In genomic region chr11:67353317-67354313, GRCh38 we compare ENCODE assay signal across 8 cellular contexts. TPM values are rescaled to one million over a fixed set of nuclear protein-coding genes. Genes with fewer than 3 reads are reported as not detected.
DNase-seq lines count a peak whose midpoint lies in the region; ATAC-seq lines count a peak whose summit lies in the region.

Gene POLD4 (minus strand): TSS chr11:67353546. CDS start chr11:67353399, 147 bp downstream.

- H3K36me3 ChIP-seq in HUES48 (ENCODE audit: control insufficient read depth, insufficient read depth, low read length) = no peaks in the 10 kb centered on the region
- H3K36me3 ChIP-seq in NT2/D1 (ENCODE audit: insufficient read depth, insufficient read length, low read length) = no peaks in the 10 kb centered on the region
- H3K36me3 ChIP-seq in endocrine pancreas (ENCODE audit: control insufficient read depth, insufficient read depth, low read length) = no peaks in the 10 kb centered on the region

- DNase-seq in Caki2 (ENCODE audit: low read depth) = peak; percentile 90
- peak; percentile 97 for DNase-seq in NT2/D1 (ENCODE audit: low read depth, low spot score)
- peak; percentile 97 for DNase-seq in activated CD8-positive, alpha-beta memory T cell treated with anti-CD3 and anti-CD28 coated beads, Interleukin-2, amount 10 ng/mL, durations not matched to agents 7 days and 5 days
- peak; percentile 100 for DNase-seq in mesenteric fat pad (ENCODE audit: low spot score)
- peak; percentile 93 for DNase-seq in stimulated activated CD8-positive, alpha-beta memory T cell treated with anti-CD3 and anti-CD28 coated beads, Interleukin-15, amount 100 ng/mL, for 1 hour (ENCODE audit: low read depth)

- H3K4me1 ChIP-seq in HUES48 (ENCODE audit: control insufficient read depth, insufficient read depth, low read length) = peaks cover 17% of the 10 kb centered on the region
- peaks cover 39% of the 10 kb centered on the region for H3K4me1 ChIP-seq in NT2/D1 (ENCODE audit: insufficient read depth, insufficient read length)
- no peaks in the 10 kb centered on the region for H3K4me1 ChIP-seq in endocrine pancreas (ENCODE audit: control insufficient read depth, insufficient read depth, low read length)

- CTCF ChIA-PET in activated CD8-positive, alpha-beta memory T cell treated with anti-CD3 and anti-CD28 coated beads, Interleukin-2, amount 10 ng/mL, durations not matched to agents 7 days and 5 days (lab: Charles Lee) = interaction anchor here (0.8 to 26.6 kb wide), 21 partner anchors 8 to 276 kb away, joined by 3 to 1153 read pairs (median 4); partner anchors contain the start of genes ANKRD13D, CLCF1, NUDT8 and PPP1CA

- H3K9ac ChIP-seq in HUES48 (ENCODE audit: low read depth, low read length) = peak within 1 kb of the TSS; percentile 56
- peak within 1 kb of the TSS; percentile 87 for H3K9ac ChIP-seq in NT2/D1 (ENCODE audit: insufficient read length, low read depth)
- peak within 1 kb of the TSS; percentile 92 for H3K9ac ChIP-seq in endocrine pancreas (ENCODE audit: control insufficient read depth, insufficient read depth, low read length)

- peaks cover 1% of the 10 kb centered on the region for H3K36me3 Mint-ChIP-seq in activated CD8-positive, alpha-beta memory T cell treated with anti-CD3 and anti-CD28 coated beads, Interleukin-2, amount 10 ng/mL, durations not matched to agents 7 days and 5 days

- peak within 1 kb of the TSS; percentile 97 for H3K27ac Mint-ChIP-seq in activated CD8-positive, alpha-beta memory T cell treated with anti-CD3 and anti-CD28 coated beads, Interleukin-2, amount 10 ng/mL, durations not matched to agents 7 days and 5 days

- peaks cover 5% of the 10 kb centered on the region for H3K27me3 Mint-ChIP-seq in activated CD8-positive, alpha-beta memory T cell treated with anti-CD3 and anti-CD28 coated beads, Interleukin-2, amount 10 ng/mL, durations not matched to agents 7 days and 5 days

- in situ Hi-C loops in Caki2 (cut with HindIII; ENCODE audit: low pct_unique_long_range_greater_than_20kb, low sequenced_read_pairs) = no loop called here

- no peaks in the 10 kb centered on the region for H3K9me3 Mint-ChIP-seq in activated CD8-positive, alpha-beta memory T cell treated with anti-CD3 and anti-CD28 coated beads, Interleukin-2, amount 10 ng/mL, durations not matched to agents 7 days and 5 days (ENCODE audit: low read depth)

- H3K4me3 Mint-ChIP-seq in activated CD8-positive, alpha-beta memory T cell treated with anti-CD3 and anti-CD28 coated beads, Interleukin-2, amount 10 ng/mL, durations not matched to agents 7 days and 5 days = peak within 1 kb of the TSS; percentile 89

- ATAC-seq in GM21423 (IDR thresholded peaks at IDR 0.05; ENCODE audit: unreplicated experiment) = peak; percentile 73
- ATAC-seq in activated CD8-positive, alpha-beta memory T cell treated with anti-CD3 and anti-CD28 coated beads, Interleukin-2, amount 10 ng/mL, durations not matched to agents 7 days and 5 days = peak; percentile 93

- H3K9me3 ChIP-seq in HUES48 (ENCODE audit: control insufficient read depth, insufficient read depth, low read length) (no peaks in the 10 kb centered on the region), NT2/D1 (ENCODE audit: insufficient read depth, low read length) (no peaks in the 10 kb centered on the region), endocrine pancreas (ENCODE audit: control insufficient read depth, low read length) (no peaks in the 10 kb centered on the region)

- peak within 1 kb of the TSS; percentile 78 for H3K4me3 ChIP-seq in HUES48 (ENCODE audit: low read depth, low read length)
- H3K4me3 ChIP-seq in NT2/D1 (ENCODE audit: insufficient read length, low read depth) = peak within 1 kb of the TSS; percentile 64
- H3K4me3 ChIP-seq in endocrine pancreas (ENCODE audit: control insufficient read depth, insufficient read depth, low read length) = no peak within 1 kb of the TSS

- H3K27me3 ChIP-seq in HUES48 (ENCODE audit: control insufficient read depth, insufficient read depth, low read length) (no peaks in the 10 kb centered on the region), NT2/D1 (ENCODE audit: insufficient read depth, insufficient read length) (no peaks in the 10 kb centered on the region), endocrine pancreas (ENCODE audit: control insufficient read depth, insufficient read depth, low read length) (no peaks in the 10 kb centered on the region)

- peak within 1 kb of the TSS; percentile 95 for H3K27ac ChIP-seq in HUES48 (ENCODE audit: low read depth, low read length)

- peaks cover 36% of the 10 kb centered on the region for H3K4me1 Mint-ChIP-seq in activated CD8-positive, alpha-beta memory T cell treated with anti-CD3 and anti-CD28 coated beads, Interleukin-2, amount 10 ng/mL, durations not matched to agents 7 days and 5 days

RNA-seq across cellular contexts. Expression of gene POLD4, which starts in this region (rescaled TPM):
- 26.7 and 38.5 TPM in 2 replicates for total RNA-seq in Caki2 (2014; rRNA removed; shearing (Covaris generic); ENCODE audit: low replicate concordance)
- total RNA-seq in activated CD8-positive, alpha-beta memory T cell treated with anti-CD3 and anti-CD28 coated beads, Interleukin-2, amount 10 ng/mL, durations not matched to agents 7 days and 5 days = 10 to 100 TPM; 36.5 to 49.6 TPM
- total RNA-seq in mesenteric fat pad = 72.9 TPM
